In genomic region chr7:5528071-5528814, GRCh38 we compare ENCODE assay signal across 8 cellular contexts. TPM values are rescaled to one million over a fixed set of nuclear protein-coding genes. Genes with fewer than 3 reads are reported as not detected.
DNase-seq lines count a peak whose midpoint lies in the region; ATAC-seq and TF ChIP-seq lines count a peak whose summit lies in the region.

No MANE protein-coding gene starts in this region.

- H3F3A ChIP-seq in MM.1S (ENCODE audit: insufficient read depth, low read length), result peaks cover 60% of the 10 kb centered on the region

- peaks cover 56% of the 10 kb centered on the region for H3K36me3 Mint-ChIP-seq in activated naive CD4-positive, alpha-beta T cell treated with anti-CD3 and anti-CD28 coated beads, Interleukin-2, amount 10 ng/mL, durations not matched to agents 7 days and 5 days

- peaks cover 33% of the 10 kb centered on the region for H3K79me2 ChIP-seq in MM.1S (ENCODE audit: low read length)

- 6 to 10% (median 8%) methylated on average over 27 to 34 of the region's 34 CpGs for WGBS in heart left ventricle, 4 donors
- WGBS in sigmoid colon, 2 donors, result 26 to 46% methylated on average over 34 of the region's 34 CpGs

- H4K20me1 ChIP-seq in MM.1S (ENCODE audit: insufficient read depth, low read length), result peaks cover 33% of the 10 kb centered on the region

- H3K9me3 Mint-ChIP-seq in activated naive CD4-positive, alpha-beta T cell treated with anti-CD3 and anti-CD28 coated beads, Interleukin-2, amount 10 ng/mL, durations not matched to agents 7 days and 5 days, result no peaks in the 10 kb centered on the region

- peaks cover 16% of the 10 kb centered on the region for H3K4me1 ChIP-seq in MM.1S (ENCODE audit: low read length)
- peaks cover 3 to 50% (median 26%) of the 10 kb centered on the region in 12 donors for H3K4me1 ChIP-seq in heart left ventricle
- H3K4me1 ChIP-seq in sigmoid colon, result peaks cover 0 to 33% (median 24%) of the 10 kb centered on the region in 4 donors

- H3K27ac Mint-ChIP-seq in activated naive CD4-positive, alpha-beta T cell treated with anti-CD3 and anti-CD28 coated beads, Interleukin-2, amount 10 ng/mL, durations not matched to agents 7 days and 5 days, result peak overlapping the region; percentile 92

- peak in 1 of 4 donors; percentile 0 for ATAC-seq in heart left ventricle
- ATAC-seq in GM21737 (IDR thresholded peaks at IDR 0.05; ENCODE audit: unreplicated experiment), result no peak

- H3K4me2 ChIP-seq in MM.1S (ENCODE audit: low read depth, low read length), result peak overlapping the region; percentile 62

- peaks cover 43% of the 10 kb centered on the region for H3K4me1 Mint-ChIP-seq in activated naive CD4-positive, alpha-beta T cell treated with anti-CD3 and anti-CD28 coated beads, Interleukin-2, amount 10 ng/mL, durations not matched to agents 7 days and 5 days

- H2AFZ ChIP-seq in MM.1S (ENCODE audit: low read length), result no peak overlapping the region

- POLR2A ChIA-PET in BJ (lab: Charles Lee) (no interaction called here), GM10248 (lab: Yijun Ruan, JAX) (interaction anchor here (0.6 to 1.8 kb wide), 7 partner anchors 10 to 68 kb away, joined by 3 to 5 read pairs (median 4); no protein-coding TSS in a partner anchor)

- peaks cover 20% of the 10 kb centered on the region for H3K27me3 Mint-ChIP-seq in activated naive CD4-positive, alpha-beta T cell treated with anti-CD3 and anti-CD28 coated beads, Interleukin-2, amount 10 ng/mL, durations not matched to agents 7 days and 5 days

- H3K36me3 ChIP-seq in BJ (ENCODE audit: control insufficient read depth, insufficient read depth, low read length), result peaks cover 34% of the 10 kb centered on the region
- H3K36me3 ChIP-seq in MM.1S (replicated peaks; ENCODE audit: insufficient read depth, low read length), result peaks cover 18% of the 10 kb centered on the region
- peaks cover 22 to 54% (median 48%) of the 10 kb centered on the region in 9 donors for H3K36me3 ChIP-seq in heart left ventricle
- peaks cover 40 to 49% (median 46%) of the 10 kb centered on the region in 4 donors for H3K36me3 ChIP-seq in sigmoid colon

- no peaks in the 10 kb centered on the region for H3K9me2 ChIP-seq in MM.1S (replicated peaks; ENCODE audit: insufficient read depth, low read length)

- peak in 1 of 2 donors; percentile 22 for TF ChIP-seq POLR2A in heart left ventricle (IDR thresholded peaks at IDR 0.05)
- TF ChIP-seq POLR2A in sigmoid colon (IDR thresholded peaks at IDR 0.05), result peak in 1 of 2 donors; percentile 3

- CTCF ChIA-PET in BJ (lab: Yijun Ruan, JAX) (interaction anchor here (0.9 to 1.4 kb wide), 3 partner anchors 32 to 68 kb away, joined by 3 to 4 read pairs (median 3); no protein-coding TSS in a partner anchor), GM10248 (lab: Yijun Ruan, JAX) (no interaction called here)
- CTCF ChIA-PET in activated naive CD4-positive, alpha-beta T cell treated with anti-CD3 and anti-CD28 coated beads, Interleukin-2, amount 10 ng/mL, durations not matched to agents 7 days and 5 days (lab: Charles Lee), result interaction anchor here (0.8 kb wide), 1 partner anchor 18 kb away, joined by 3 read pairs; no protein-coding TSS in a partner anchor

- DNase-seq in BJ (ENCODE audit: low read depth) (no peak), MM.1S (peak; percentile 9), heart left ventricle (peak; percentile 53 to 71 (median 68)), sigmoid colon (peak; percentile 81), GM10248 (ENCODE audit: extremely low spot score) (no peak)
- DNase-seq in activated naive CD4-positive, alpha-beta T cell treated with anti-CD3 and anti-CD28 coated beads, Interleukin-2, amount 10 ng/mL, durations not matched to agents 7 days and 5 days, result peak; percentile 64
- no peak for DNase-seq in NK-92 treated with Interleukin-12 subunit alpha and Interleukin-12 subunit beta, amount 100 ng/mL, for 24 hours (lab: John Stamatoyannopoulos, UW)

- peak overlapping the region; percentile 54; the same call in 1 of the 2 replicates for H3K27ac ChIP-seq in MM.1S (ENCODE audit: low read length)
- peak overlapping the region; percentile 99 to 100 (median 100) for H3K27ac ChIP-seq in heart left ventricle
- peak overlapping the region; percentile 95 to 100 (median 100) for H3K27ac ChIP-seq in sigmoid colon

- no peak for TF ChIP-seq EP300 in sigmoid colon (IDR thresholded peaks at IDR 0.05)

- H3K4me3 ChIP-seq in BJ (ENCODE audit: low read depth, low read length), result peak overlapping the region; percentile 89
- H3K4me3 ChIP-seq in MM.1S (ENCODE audit: low read length), result peak overlapping the region; percentile 93
- H3K4me3 ChIP-seq in heart left ventricle, result peak overlapping the region; percentile 86 to 100 (median 98)
- H3K4me3 ChIP-seq in sigmoid colon, result peak overlapping the region; percentile 83 to 100 (median 99)

- H3K9me3 ChIP-seq in MM.1S (replicated peaks; ENCODE audit: insufficient read depth, low read length) (no peaks in the 10 kb centered on the region), heart left ventricle (no peaks in the 10 kb centered on the region), sigmoid colon (no peaks in the 10 kb centered on the region)

- peak overlapping the region; percentile 95 for H3K4me3 Mint-ChIP-seq in activated naive CD4-positive, alpha-beta T cell treated with anti-CD3 and anti-CD28 coated beads, Interleukin-2, amount 10 ng/mL, durations not matched to agents 7 days and 5 days

- peak overlapping the region; percentile 76; the same call in 1 of the 2 replicates for H3K9ac ChIP-seq in MM.1S (ENCODE audit: low read length)

- intact Hi-C loops in heart left ventricle (cut with DNase I), result no loop called here
- intact Hi-C loops in sigmoid colon (cut with DNase I), result no loop called here

- no peaks in the 10 kb centered on the region for H3K27me3 ChIP-seq in BJ (ENCODE audit: control insufficient read depth, insufficient read depth, low read length)
- no peaks in the 10 kb centered on the region for H3K27me3 ChIP-seq in MM.1S (replicated peaks; ENCODE audit: insufficient read depth, low read length)
- H3K27me3 ChIP-seq in heart left ventricle, result no peaks in the 10 kb centered on the region
- no peaks in the 10 kb centered on the region for H3K27me3 ChIP-seq in sigmoid colon

- TF ChIP-seq CTCF in BJ (IDR thresholded peaks at IDR 0.05; ENCODE audit: insufficient read depth, low read depth, low read length) (no peak), MM.1S (IDR thresholded peaks at IDR 0.05; ENCODE audit: low read length) (no peak), heart left ventricle (IDR thresholded peaks at IDR 0.05) (no peak), sigmoid colon (IDR thresholded peaks at IDR 0.05) (no peak), GM10248 (IDR thresholded peaks at IDR 0.05; ENCODE audit: control extremely low read depth, extremely low read depth, low read depth, missing control alignments) (no peak)

RNA-seq across cellular contexts. Expression of gene ACTB, which starts 2.2 kb away (rescaled TPM):
- polyA plus RNA-seq in BJ (2011; rRNA removed) (2,752 and 4,471 TPM in 2 replicates), heart left ventricle (1,000 to 10,000 TPM in 1 of 2 donors, 100 to 1,000 TPM in 1; 960 to 1,513 TPM), sigmoid colon (1,000 to 10,000 TPM; 3,244 to 5,818 (median 4,758) TPM)
- polyA minus RNA-seq in BJ (2011; rRNA and poly(A)+ RNA removed), result 6,075 and 10,455 TPM in 2 replicates
- total RNA-seq in heart left ventricle (1,000 to 10,000 TPM in 3 of 9 donors, 100 to 1,000 TPM in 6; 533 to 3,257 (median 776) TPM), sigmoid colon (1,000 to 10,000 TPM; 3,643 to 7,981 (median 6,151) TPM)

RNA-seq across cellular contexts. Expression of gene FBXL18, which starts 14.6 kb away (rescaled TPM):
- polyA plus RNA-seq in BJ (2011; rRNA removed) (3.6 and 6.3 TPM in 2 replicates), heart left ventricle (1 to 10 TPM; 2.2 to 7.3 TPM), sigmoid colon (1 to 10 TPM in 2 of 3 donors, under 1 TPM in 1; 0.60 to 5.1 (median 2.1) TPM)
- polyA minus RNA-seq in BJ (2011; rRNA and poly(A)+ RNA removed), result 4.8 and 5.7 TPM in 2 replicates
- total RNA-seq in heart left ventricle (10 to 100 TPM in 1 of 9 donors, 1 to 10 TPM in 8; 4.3 to 16.2 (median 7.0) TPM), sigmoid colon (1 to 10 TPM; 3.0 to 7.5 (median 4.0) TPM)

Comparison
In these comparisons a context has a peak if more than half of its experiments do, and no peak if none do; other contexts are left out.
1. DNase-seq: peak in MM.1S (single experiment), activated naive CD4-positive, alpha-beta T cell treated with anti-CD3 and anti-CD28 coated beads, Interleukin-2, amount 10 ng/mL, durations not matched to agents 7 days and 5 days (single experiment), heart left ventricle (5 of 5) and sigmoid colon (single experiment); none in BJ (single experiment), NK-92 treated with Interleukin-12 subunit alpha and Interleukin-12 subunit beta, amount 100 ng/mL, for 24 hours (single experiment) and GM10248 (single experiment).
2. Peak in every context shown above with its lines, with median percentiles within 50 percentile points of each other: H3K4me3 ChIP-seq and H3K27ac ChIP-seq.